19 cellular contexts compared by ENCODE assay signal in the genomic region with DNA sequence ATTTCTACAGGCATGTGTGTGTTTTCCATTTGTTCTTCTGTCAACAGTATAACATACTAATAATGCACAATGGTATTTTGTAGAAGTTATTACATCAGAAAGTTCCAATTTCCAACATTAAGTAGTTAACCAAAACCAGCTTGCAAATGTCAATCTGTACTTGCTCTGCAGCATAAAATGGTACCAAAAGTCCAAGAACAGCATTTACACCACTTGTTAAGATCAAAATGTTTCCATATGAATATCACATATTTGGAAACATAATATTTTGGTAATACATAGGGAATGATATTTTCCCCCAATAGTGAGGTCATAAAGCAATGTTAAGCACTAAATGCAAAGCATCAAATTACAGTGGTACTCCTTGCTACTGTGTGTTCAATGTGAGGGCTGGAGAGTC.
DNase-seq lines count a peak whose midpoint lies in the region; ATAC-seq and TF ChIP-seq lines count a peak whose summit lies in the region.
"Had no signal": no experiment of that assay in that cellular context is flagged by ENCODE, and none has a peak within 500 bp of the region (broad histone marks: within the 10 kb centered on the region; RNA-seq: fewer than 3 reads in every experiment).

No MANE protein-coding gene starts in this region.

- no peaks in the 10 kb centered on the region for H3K36me3 ChIP-seq in IMR-90 (ENCODE audit: control insufficient read depth, insufficient read depth, low read length)
- H3K36me3 ChIP-seq: BLaER1, HAP-1 had no signal

- no peak overlapping the region for H4K8ac ChIP-seq in IMR-90 (ENCODE audit: low read depth in 2 of 2, low read length in 2 of 2)

- intact Hi-C loops in IMR-90 (cut with micrococcal nuclease) (no loop called here), CD14-positive monocyte (cut with micrococcal nuclease) (loop anchor here in 1 of 2 donors (10.0 kb wide), 1 partner anchor 45 kb away; no protein-coding TSS in a partner anchor)

- H3K27me3 Mint-ChIP-seq in nephron (ENCODE audit: low read depth) (no peaks in the 10 kb centered on the region), CD14-positive monocyte (ENCODE audit: low read depth in 3 of 3) (no peaks in the 10 kb centered on the region), mesothelial cell of epicardium (ENCODE audit: low read depth) (no peaks in the 10 kb centered on the region)
- H3K27me3 Mint-ChIP-seq: B cell; CD4-positive, alpha-beta T cell; CD8-positive, alpha-beta memory T cell had no signal

- no TSS peak for BruUV-seq in IMR-90 (replicated peaks; lab: Mats Ljungman, UMichigan)

- H3K14ac ChIP-seq in IMR-90 (replicated peaks; ENCODE audit: low read depth, low read length): no peak overlapping the region

- H4K91ac ChIP-seq in IMR-90 (ENCODE audit: insufficient read depth, low read depth, low read length): no peak overlapping the region

- no peaks in the 10 kb centered on the region for H3K9me3 ChIP-seq in IMR-90 (ENCODE audit: control insufficient read depth, insufficient read depth, low read length)
- H3K9me3 ChIP-seq: BLaER1, HAP-1 had no signal

- no peak overlapping the region for H3K23ac ChIP-seq in IMR-90 (ENCODE audit: low read depth, low read length)

- dilution Hi-C loops in IMR-90 (cut with HindIII; ENCODE audit: low sequenced_read_pairs, unreplicated experiment): no loop called here

- TF ChIP-seq RAD21 in IMR-90 (IDR thresholded peaks at IDR 0.05; ENCODE audit: low read length): no peak

- no peaks in the 10 kb centered on the region; the same call in 1 of the 2 replicates for H3K4me1 ChIP-seq in IMR-90 (ENCODE audit: control insufficient read depth, insufficient read depth, low read length)
- H3K4me1 ChIP-seq: BLaER1, HAP-1 had no signal

- H3K4me2 ChIP-seq in IMR-90 (ENCODE audit: low read depth, low read length): no peak overlapping the region
- H3K4me2 ChIP-seq: BLaER1 had no signal

- H3K36me3 Mint-ChIP-seq in nephron (ENCODE audit: low read depth): no peaks in the 10 kb centered on the region
- peaks cover 30 to 42% of the 10 kb centered on the region in 2 donors for H3K36me3 Mint-ChIP-seq in CD14-positive monocyte
- H3K36me3 Mint-ChIP-seq in mesothelial cell of epicardium: peaks cover 4% of the 10 kb centered on the region

- TF ChIP-seq CTCF in IMR-90 (conservative IDR thresholded peaks at IDR 0.05; ENCODE audit: low read depth, low read length): no peak
- no peak for TF ChIP-seq CTCF in nephron (IDR thresholded peaks at IDR 0.05; ENCODE audit: unreplicated experiment in 3 of 3)
- TF ChIP-seq CTCF in CD14-positive monocyte (IDR thresholded peaks at IDR 0.05): no peak
- no peak for TF ChIP-seq CTCF in mesothelial cell of epicardium (IDR thresholded peaks at IDR 0.05; ENCODE audit: unreplicated experiment)

- H3K4me1 Mint-ChIP-seq in nephron (peaks cover 38% of the 10 kb centered on the region), CD14-positive monocyte (peaks cover 13% of the 10 kb centered on the region), mesothelial cell of epicardium (peaks cover 30% of the 10 kb centered on the region)
- H3K4me1 Mint-ChIP-seq: B cell; CD8-positive, alpha-beta memory T cell had no signal

- no peak overlapping the region for H3K4me3 Mint-ChIP-seq in nephron
- no peak overlapping the region for H3K4me3 Mint-ChIP-seq in CD14-positive monocyte
- H3K4me3 Mint-ChIP-seq in mesothelial cell of epicardium: no peak overlapping the region
- H3K4me3 Mint-ChIP-seq: B cell; CD4-positive, alpha-beta T cell; CD8-positive, alpha-beta memory T cell; HFFc6 had no signal

- no peak overlapping the region for H2BK15ac ChIP-seq in IMR-90 (ENCODE audit: low read depth, low read length)

- no peak overlapping the region for H3K27ac ChIP-seq in IMR-90 (ENCODE audit: insufficient read depth, low read length)
- H3K27ac ChIP-seq: BLaER1, C4-2B had no signal

- in situ Hi-C loops in IMR-90 (cut with MboI; ENCODE audit: low sequenced_read_pairs): no loop called here

- H3K27ac Mint-ChIP-seq in nephron (peak overlapping the region in 2 of 3 experiments; percentile 30 to 60), CD14-positive monocyte (no peak overlapping the region), mesothelial cell of epicardium (no peak overlapping the region)
- H3K27ac Mint-ChIP-seq: B cell; CD4-positive, alpha-beta T cell; HFFc6 had no signal

- no peaks in the 10 kb centered on the region for H4K20me1 ChIP-seq in IMR-90 (ENCODE audit: insufficient read depth, low read length)
- H4K20me1 ChIP-seq: BLaER1 had no signal

- TF ChIP-seq POLR2A in IMR-90 (IDR thresholded peaks at IDR 0.05; ENCODE audit: low read depth, low read length): no peak

- no peak overlapping the region for H4K5ac ChIP-seq in IMR-90 (ENCODE audit: low read depth, low read length)

- POLR2A ChIA-PET in IMR-90 (lab: Charles Lee; ENCODE audit: unreplicated experiment): no interaction called here

- no peaks in the 10 kb centered on the region; the same call in 1 of the 2 replicates for H3K9me1 ChIP-seq in IMR-90 (ENCODE audit: insufficient read depth, low read length)

- no peak overlapping the region for H3K56ac ChIP-seq in IMR-90 (ENCODE audit: extremely low read depth, insufficient read depth, low read length)

- H2BK5ac ChIP-seq in IMR-90 (ENCODE audit: low read depth, low read length, poor library complexity, severe bottlenecking): no peak overlapping the region

- no peaks in the 10 kb centered on the region for H3K27me3 ChIP-seq in IMR-90 (ENCODE audit: control insufficient read depth, insufficient read depth, low read length)
- H3K27me3 ChIP-seq: BLaER1 had no signal

- H2AFZ ChIP-seq in IMR-90 (replicated peaks; ENCODE audit: low read length, poor library complexity): no peak overlapping the region

- no peak overlapping the region for H2BK20ac ChIP-seq in IMR-90 (ENCODE audit: low read depth, low read length)

- H3K9me3 Mint-ChIP-seq in nephron (no peaks in the 10 kb centered on the region), CD14-positive monocyte (peaks cover 0 to 4% (median 0%) of the 10 kb centered on the region in 7 donors), mesothelial cell of epicardium (peaks cover 8% of the 10 kb centered on the region)
- H3K9me3 Mint-ChIP-seq: CD4-positive, alpha-beta T cell; CD8-positive, alpha-beta memory T cell; HFFc6 had no signal

- H3K4ac ChIP-seq in IMR-90 (ENCODE audit: low read depth, low read length): no peak overlapping the region

- H3K4me3 ChIP-seq in IMR-90 (ENCODE audit: insufficient read depth, low read depth, low read length): no peak overlapping the region
- H3K4me3 ChIP-seq: BLaER1, GM12878, HAP-1 had no signal

- CTCF ChIA-PET in IMR-90 (lab: Yijun Ruan, JAX): interaction anchor here (0.5 kb wide), 1 partner anchor 129 kb away, joined by 4 read pairs; no protein-coding TSS in a partner anchor

- DNase-seq in IMR-90 (peak; percentile 24), fibroblast of peridontal ligament (ENCODE audit: extremely low read depth) (peak; percentile 34), CD14-positive monocyte (ENCODE audit: low spot score) (no peak), mesothelial cell of epicardium (ENCODE audit: low spot score in 2 of 2, unreplicated experiment in 2 of 2) (no peak)
- DNase-seq: CD4-positive, alpha-beta T cell; CD8-positive, alpha-beta memory T cell; DMS 273 treated with DMSO at 0.1 percent for 48 hours; DMS79; EL; GDM1; GOT3; HFFc6 had no signal

- no peaks in the 10 kb centered on the region; a peak in 1 of 4 replicates for H3K79me1 ChIP-seq in IMR-90 (ENCODE audit: low read depth in 1 of 2, low read length in 2 of 2)

- no peak overlapping the region for H2AK9ac ChIP-seq in IMR-90 (replicated peaks; ENCODE audit: low read depth, low read length, poor library complexity)

- no peak overlapping the region for H2AK5ac ChIP-seq in IMR-90 (ENCODE audit: low read depth, low read length)

- H3K9ac ChIP-seq in IMR-90 (ENCODE audit: low read depth, low read length): no peak overlapping the region
- H3K9ac ChIP-seq: BLaER1 had no signal

- H3K18ac ChIP-seq in IMR-90 (ENCODE audit: low read depth, low read length): no peak overlapping the region

- ATAC-seq in IMR-90 (ENCODE audit: low read depth) (no peak), HG03097 (IDR thresholded peaks at IDR 0.05; ENCODE audit: low FRiP score, unreplicated experiment) (no peak)
- ATAC-seq: GM12878 had no signal

- no peak overlapping the region for H2BK120ac ChIP-seq in IMR-90 (ENCODE audit: low read depth, low read length)

TF ChIP-seq in IMR-90, 13 proteins besides CTCF, POLR2A, EP300 and RAD21:
- TF ChIP-seq MAZ (IDR thresholded peaks at IDR 0.05; ENCODE audit: borderline replicate concordance, low read depth, low read length) (no peak), RCOR1 (IDR thresholded peaks at IDR 0.05; ENCODE audit: insufficient replicate concordance, low read length) (no peak), MAFK (IDR thresholded peaks at IDR 0.05; ENCODE audit: low read depth, low read length) (no peak), CEBPB (IDR thresholded peaks at IDR 0.05; ENCODE audit: low read depth, low read length) (no peak), FOS (IDR thresholded peaks at IDR 0.05; ENCODE audit: low read depth, low read length) (no peak), CHD1 (IDR thresholded peaks at IDR 0.05; ENCODE audit: low read depth, low read length) (no peak), RFX5 (IDR thresholded peaks at IDR 0.05; ENCODE audit: low read depth, low read length) (no peak), MXI1 (IDR thresholded peaks at IDR 0.05; ENCODE audit: borderline replicate concordance, low read depth, low read length) (no peak), BHLHE40 (IDR thresholded peaks at IDR 0.05; ENCODE audit: low read depth, low read length) (no peak), SMC3 (IDR thresholded peaks at IDR 0.05; ENCODE audit: low read depth, low read length) (no peak)
- TF ChIP-seq, protein P1, sequence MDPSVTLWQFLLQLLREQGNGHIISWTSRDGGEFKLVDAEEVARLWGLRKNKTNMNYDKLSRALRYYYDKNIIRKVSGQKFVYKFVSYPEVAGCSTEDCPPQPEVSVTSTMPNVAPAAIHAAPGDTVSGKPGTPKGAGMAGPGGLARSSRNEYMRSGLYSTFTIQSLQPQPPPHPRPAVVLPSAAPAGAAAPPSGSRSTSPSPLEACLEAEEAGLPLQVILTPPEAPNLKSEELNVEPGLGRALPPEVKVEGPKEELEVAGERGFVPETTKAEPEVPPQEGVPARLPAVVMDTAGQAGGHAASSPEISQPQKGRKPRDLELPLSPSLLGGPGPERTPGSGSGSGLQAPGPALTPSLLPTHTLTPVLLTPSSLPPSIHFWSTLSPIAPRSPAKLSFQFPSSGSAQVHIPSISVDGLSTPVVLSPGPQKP (IDR thresholded peaks at IDR 0.05; ENCODE audit: borderline replicate concordance, low read depth, low read length): no peak

Comparison
In these comparisons a context has a peak if more than half of its experiments do, and no peak if none do; other contexts are left out.
1. DNase-seq: peak in IMR-90 (single experiment) and fibroblast of peridontal ligament (single experiment); none in CD14-positive monocyte (single experiment) and mesothelial cell of epicardium (0 of 2).
2. H3K27ac Mint-ChIP-seq: peak in nephron (2 of 3); none in CD14-positive monocyte (0 of 7) and mesothelial cell of epicardium (single experiment).